Comparison of ENCODE assay signal across 11 cellular contexts in the genomic region with DNA sequence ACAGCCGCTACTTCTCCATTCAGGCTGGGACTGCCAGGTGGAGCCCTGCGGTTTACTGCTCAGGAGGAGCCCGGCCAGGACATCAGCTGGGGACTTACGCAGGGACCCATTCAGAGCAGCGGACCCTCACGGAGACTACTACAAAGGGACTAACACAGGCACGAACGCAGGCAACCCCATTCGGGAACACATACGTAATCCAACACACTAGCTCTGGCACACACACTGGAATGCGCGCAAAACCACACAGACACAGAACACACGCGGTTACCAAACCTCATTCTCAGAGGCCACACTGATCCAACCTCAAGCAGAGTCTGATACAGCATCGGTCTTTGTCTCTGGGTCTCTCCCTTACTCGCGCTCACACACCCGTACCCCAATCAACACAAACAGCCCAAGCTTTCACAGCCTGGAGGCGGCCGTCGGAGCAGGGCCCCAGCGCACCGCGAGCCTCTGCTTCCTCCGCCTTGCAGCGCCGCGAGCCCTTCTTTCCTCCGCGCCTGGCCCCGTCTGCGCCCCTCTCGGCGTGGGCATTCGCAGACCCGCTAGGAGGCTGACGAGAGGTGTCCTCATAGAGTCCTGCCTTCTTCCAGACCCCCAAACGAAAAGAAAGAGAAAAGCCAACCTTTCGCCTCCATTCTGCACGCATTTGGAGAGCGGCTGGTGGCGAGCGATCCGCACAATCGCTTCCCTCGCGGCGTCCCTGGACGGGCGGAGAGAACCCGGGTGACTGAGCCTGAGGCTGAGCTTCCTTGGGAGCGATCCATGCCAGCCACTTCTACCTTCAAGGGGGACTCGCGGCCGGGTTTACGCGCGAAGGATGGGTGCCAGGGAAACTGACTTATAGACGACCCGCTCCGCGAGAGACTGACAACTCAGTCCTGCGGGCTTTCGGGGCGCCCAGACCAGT. TPM values are rescaled to one million over a fixed set of nuclear protein-coding genes. Genes with fewer than 3 reads are reported as not detected.
DNase-seq lines count a peak whose midpoint lies in the region; ATAC-seq and TF ChIP-seq lines count a peak whose summit lies in the region.
"Had no signal": no experiment of that assay in that cellular context is flagged by ENCODE, and none has a peak within 500 bp of the region (broad histone marks: within the 10 kb centered on the region; RNA-seq: fewer than 3 reads in every experiment).

No MANE protein-coding gene starts in this region.

- H3K27ac Mint-ChIP-seq in type B pancreatic cell = no peak overlapping the region

- no peaks in the 10 kb centered on the region for H3K9me3 Mint-ChIP-seq in type B pancreatic cell

- H3K4me3 Mint-ChIP-seq in type B pancreatic cell = peak overlapping the region; percentile 54

- H3K27me3 Mint-ChIP-seq in type B pancreatic cell = peaks cover 96% of the 10 kb centered on the region

- H3K36me3 ChIP-seq in WERI-Rb-1 = no peaks in the 10 kb centered on the region

- no peaks in the 10 kb centered on the region for H3K9me3 ChIP-seq in WERI-Rb-1 (ENCODE audit: severe bottlenecking)

- peaks cover 31% of the 10 kb centered on the region for H3K4me1 Mint-ChIP-seq in type B pancreatic cell (ENCODE audit: unreplicated experiment)

- ATAC-seq in HG02852 (IDR thresholded peaks at IDR 0.05; ENCODE audit: unreplicated experiment) = no peak
- ATAC-seq in HG02884 (IDR thresholded peaks at IDR 0.05; ENCODE audit: unreplicated experiment) = no peak
- ATAC-seq: left ventricle myocardium superior had no signal

- DNase-seq in stimulated activated CD4-positive, alpha-beta T cell treated with anti-CD3 and anti-CD28 coated beads, Interleukin-15, amount 100 ng/mL, for 24 hours = peak; percentile 29
- no peak for DNase-seq in stimulated activated CD4-positive, alpha-beta T cell treated with anti-CD3 and anti-CD28 coated beads, Interleukin-1b, Interleukin-23, amount 100 ng/mL, for 48 hours
- DNase-seq in WERI-Rb-1 = no peak
- peak; percentile 21 for DNase-seq in germinal center (ENCODE audit: low spot score)
- DNase-seq in type B pancreatic cell (ENCODE audit: extremely low spot score, unreplicated experiment) = no peak
- DNase-seq in effector CD4-positive, alpha-beta T cell = no peak
- DNase-seq: left ventricle myocardium superior had no signal

- H3K27ac ChIP-seq in WERI-Rb-1 = no peak overlapping the region
- H3K27ac ChIP-seq: KMS-11 had no signal

- H3K4me3 ChIP-seq in WERI-Rb-1 (ENCODE audit: low read depth, low read length) = peak overlapping the region; percentile 27

- TF ChIP-seq CTCF in WERI-Rb-1 (IDR thresholded peaks at IDR 0.05; ENCODE audit: low read depth, low read length) (no peak), type B pancreatic cell (conservative IDR thresholded peaks at IDR 0.05) (no peak)

- peaks cover 82% of the 10 kb centered on the region for H3K27me3 ChIP-seq in WERI-Rb-1 (ENCODE audit: insufficient read depth, low read depth, severe bottlenecking)

- H3K36me3 Mint-ChIP-seq in type B pancreatic cell = peaks cover 4% of the 10 kb centered on the region

RNA-seq across cellular contexts. Expression of a gene that starts 1.0 kb away (rescaled TPM):
- not detected in 2 replicates for total RNA-seq in type B pancreatic cell (ENCODE audit: low replicate concordance)
- total RNA-seq: cardiac septum, left ventricle myocardium superior had no signal

RNA-seq across cellular contexts. Expression of a gene that starts 24.9 kb away (rescaled TPM):
- total RNA-seq in type B pancreatic cell (ENCODE audit: low replicate concordance) = 5.7 and 9.1 TPM in 2 replicates

Comparison
In these comparisons a context has a peak if more than half of its experiments do, and no peak if none do; other contexts are left out.
1. DNase-seq: peak in stimulated activated CD4-positive, alpha-beta T cell treated with anti-CD3 and anti-CD28 coated beads, Interleukin-15, amount 100 ng/mL, for 24 hours (single experiment) and germinal center (single experiment); none in stimulated activated CD4-positive, alpha-beta T cell treated with anti-CD3 and anti-CD28 coated beads, Interleukin-1b, Interleukin-23, amount 100 ng/mL, for 48 hours (single experiment), WERI-Rb-1 (single experiment), type B pancreatic cell (single experiment) and effector CD4-positive, alpha-beta T cell (single experiment).